ENCODE assay signal across 9 cellular contexts in the genomic region with DNA sequence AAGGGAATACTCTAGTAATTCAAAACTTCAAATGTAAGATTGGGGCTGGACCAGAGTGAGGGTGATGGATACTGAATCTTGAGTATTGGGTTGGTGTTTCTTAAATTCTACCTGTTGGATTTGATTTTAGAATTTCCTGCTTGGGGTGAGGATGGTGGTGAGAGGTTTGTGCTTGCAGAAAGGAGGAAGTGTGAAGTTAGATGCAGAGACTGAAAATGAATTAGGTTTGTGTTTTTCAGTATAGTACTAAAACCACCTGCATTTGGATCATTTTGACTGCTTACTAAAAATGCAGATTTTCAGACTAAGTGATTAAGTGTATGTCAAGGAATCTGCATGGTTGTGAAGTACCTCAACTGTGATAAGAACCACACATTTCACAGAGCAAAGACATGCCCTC.
"Had no signal": no experiment of that assay in that cellular context is flagged by ENCODE, and none has a peak within 500 bp of the region (broad histone marks: within the 10 kb centered on the region; RNA-seq: fewer than 3 reads in every experiment).

No MANE protein-coding gene starts in this region.

- H3K4me1 ChIP-seq: HAP-1 had no signal

- ATAC-seq: HCT116, HepG2 had no signal

- H3K4me3 ChIP-seq: GM23248, HAP-1 had no signal

- H3K9ac ChIP-seq: GM23248 had no signal

- H3K36me3 ChIP-seq: HAP-1 had no signal

- DNase-seq: GM23248, GOT3, H7, HFFc6, KBM-7 had no signal

- H3K27ac ChIP-seq: GM23248, HL-60 had no signal

- H3K9me3 ChIP-seq: HAP-1 had no signal

- H2AFZ ChIP-seq: GM23248 had no signal
